In genomic region chr5:54558362-54558761, GRCh38 we compare ENCODE assay signal across 19 cellular contexts.
"Had no signal": no experiment of that assay in that cellular context is flagged by ENCODE, and none has a peak within 500 bp of the region (broad histone marks: within the 10 kb centered on the region; RNA-seq: fewer than 3 reads in every experiment).

No MANE protein-coding gene starts in this region.

- H3K4me1 ChIP-seq: adrenal gland, breast epithelium, esophagus muscularis mucosa, left lung, vagina had no signal

- H3K4me1 Mint-ChIP-seq: T-helper 17 cell had no signal

- H3K4me3 ChIP-seq: adrenal gland, breast epithelium, esophagus muscularis mucosa, left lung, tibial nerve, vagina had no signal

- H3K36me3 ChIP-seq: adrenal gland, breast epithelium, esophagus muscularis mucosa, left lung, tibial nerve, vagina had no signal

- H3K9me3 ChIP-seq: adrenal gland, breast epithelium, esophagus muscularis mucosa, left lung, tibial nerve, vagina had no signal

- H3K27me3 Mint-ChIP-seq: T-helper 17 cell had no signal

- H3K27me3 ChIP-seq: adrenal gland, breast epithelium, esophagus muscularis mucosa, left lung, tibial nerve, vagina had no signal

- H3K9me3 Mint-ChIP-seq: activated naive CD4-positive, alpha-beta T cell treated with anti-CD3 and anti-CD28 coated beads, Interleukin-2, amount 50 U/mL, for 72 hours; activated T-cell treated with anti-CD3 and anti-CD28 coated beads, Interleukin-2, amount 50 U/mL, for 72 hours had no signal

- DNase-seq: activated CD4-positive, alpha-beta T cell treated with anti-CD3 and anti-CD28 coated beads, Interleukin-2, amount 50 U/mL, for 4 hours; activated CD4-positive, CD25-positive, alpha-beta regulatory T cell treated with anti-CD3 and anti-CD28 coated beads, Interleukin-2, amount 50 U/mL, for 72 hours; activated gamma-delta T cell treated with Interleukin-2 at 50 U/mL for 16 hours; activated T-cell treated with anti-CD3 and anti-CD28 coated beads, Interleukin-2, amount 50 U/mL, for 72 hours; adrenal gland; effector CD8-positive, alpha-beta T cell; hypothalamus; islet precursor cell; left lung; occipital lobe; posterior cingulate gyrus; stimulated activated CD4-positive, alpha-beta T cell treated with anti-CD3 and anti-CD28 coated beads, Interleukin-2, amount 100 ng/mL, for 24 hours; stimulated activated naive CD8-positive, alpha-beta T cell treated with anti-CD3 and anti-CD28 coated beads, Interleukin-15, Interleukin-2, amounts not matched to agents 100 U/mL and 50 U/mL, for 24 hours; T-helper 17 cell had no signal

- H3K27ac Mint-ChIP-seq: activated naive CD4-positive, alpha-beta T cell treated with anti-CD3 and anti-CD28 coated beads, Interleukin-2, amount 50 U/mL, for 72 hours; activated T-cell treated with anti-CD3 and anti-CD28 coated beads, Interleukin-2, amount 50 U/mL, for 72 hours; T-helper 17 cell had no signal

- H3K4me3 Mint-ChIP-seq: activated T-cell treated with anti-CD3 and anti-CD28 coated beads, Interleukin-2, amount 50 U/mL, for 72 hours; T-helper 17 cell had no signal

- H3K36me3 Mint-ChIP-seq: activated naive CD4-positive, alpha-beta T cell treated with anti-CD3 and anti-CD28 coated beads, Interleukin-2, amount 50 U/mL, for 72 hours had no signal

- H3K27ac ChIP-seq: adrenal gland, breast epithelium, esophagus muscularis mucosa, left lung, tibial nerve, vagina had no signal

- ATAC-seq: activated naive CD4-positive, alpha-beta T cell treated with anti-CD3 and anti-CD28 coated beads, Interleukin-2, amount 50 U/mL, for 72 hours; activated T-cell treated with anti-CD3 and anti-CD28 coated beads, Interleukin-2, amount 50 U/mL, for 72 hours; left lung; stimulated activated naive CD8-positive, alpha-beta T cell treated with anti-CD3 and anti-CD28 coated beads, Interleukin-15, Interleukin-2, amounts not matched to agents 100 U/mL and 50 U/mL, for 24 hours; T-helper 17 cell had no signal
